In genomic region chr2:232368311-232368731, GRCh38 we compare ENCODE assay signal across 25 cellular contexts. TPM values are rescaled to one million over a fixed set of nuclear protein-coding genes. Genes with fewer than 3 reads are reported as not detected.
DNase-seq lines count a peak whose midpoint lies in the region; ATAC-seq, FAIRE-seq and TF ChIP-seq lines count a peak whose summit lies in the region.
"Had no signal": no experiment of that assay in that cellular context is flagged by ENCODE, and none has a peak within 500 bp of the region (broad histone marks: within the 10 kb centered on the region; RNA-seq: fewer than 3 reads in every experiment).

No MANE protein-coding gene starts in this region.

- TF ChIP-seq RAD21 in HepG2 (CRISPR knock-in tag; IDR thresholded peaks at IDR 0.05): no peak

- DNase-seq in HepG2 (ENCODE audit: low spot score) (no peak), right lobe of liver (no peak), RWPE2 (ENCODE audit: low spot score) (peak; percentile 47), glomerular visceral epithelial cell (ENCODE audit: extremely low spot score) (peak; percentile 53), HUDEP-2 (lab: John Stamatoyannopoulos, UW; ENCODE audit: unreplicated experiment in 76 of 76) (no peak), colonic mucosa (no peak)
- DNase-seq in activated CD8-positive, alpha-beta memory T cell treated with anti-CD3 and anti-CD28 coated beads, Interleukin-2, amount 50 U/mL, for 4 hours: no peak
- DNase-seq: activated CD4-positive, CD25-positive, alpha-beta regulatory T cell; activated CD8-positive, alpha-beta memory T cell treated with anti-CD3 and anti-CD28 coated beads for 24 hours; NCI-H187; NCI-H510A; retina; SHP77 treated with DMSO at 0.1 percent for 48 hours; stimulated activated CD4-positive, alpha-beta T cell treated with anti-CD3 and anti-CD28 coated beads, Interleukin-15, amount 100 ng/mL, for 24 hours; stimulated activated naive CD4-positive, alpha-beta T cell treated with Interleukin-2 at 50 U/mL for 16 hours; trophoblast cell had no signal

- POLR2A ChIA-PET in HepG2 (lab: Yijun Ruan, JAX): no interaction called here

- no peaks in the 10 kb centered on the region for H3K79me2 ChIP-seq in HepG2 (ENCODE audit: insufficient read depth, low read length)

- TF ChIP-seq EP300 in HepG2 (IDR thresholded peaks at IDR 0.05; ENCODE audit: low read depth in 2 of 2, low read length in 2 of 2) (no peak), HepG2 (CRISPR knock-in tag; IDR thresholded peaks at IDR 0.05; ENCODE audit: borderline replicate concordance) (no peak)

- peaks cover 0 to 28% of the 10 kb centered on the region in 2 experiments; a peak in 3 of 5 replicates for H3K27me3 ChIP-seq in HepG2 (ENCODE audit: control insufficient read depth in 1 of 2, insufficient read depth in 2 of 2, low read length in 2 of 2)
- H3K27me3 ChIP-seq in right lobe of liver: no peaks in the 10 kb centered on the region
- H3K27me3 ChIP-seq in RWPE2 (ENCODE audit: insufficient read depth, poor library complexity, severe bottlenecking): no peaks in the 10 kb centered on the region
- H3K27me3 ChIP-seq in colonic mucosa: no peaks in the 10 kb centered on the region
- H3K27me3 ChIP-seq: breast epithelium had no signal

- no peaks in the 10 kb centered on the region; the same call in 1 of the 2 replicates for H4K20me1 ChIP-seq in HepG2 (ENCODE audit: insufficient read depth, low read length)

- H3K27ac ChIP-seq in HepG2 (ENCODE audit: extremely low read length, insufficient read depth, low read length) (no peak overlapping the region), right lobe of liver (no peak overlapping the region), RWPE2 (ENCODE audit: poor library complexity, severe bottlenecking) (no peak overlapping the region), colonic mucosa (no peak overlapping the region)
- H3K27ac ChIP-seq: breast epithelium had no signal

- TF ChIP-seq POLR2A in HepG2 (IDR thresholded peaks at IDR 0.05; ENCODE audit: insufficient read depth in 1 of 2, low read depth in 2 of 2, low read length in 2 of 2) (no peak), right lobe of liver (IDR thresholded peaks at IDR 0.05) (no peak)

- TF ChIP-seq CTCF in HepG2 (CRISPR knock-in tag; IDR thresholded peaks at IDR 0.05): no peak
- no peak for TF ChIP-seq CTCF in right lobe of liver (IDR thresholded peaks at IDR 0.05)
- no peak for TF ChIP-seq CTCF in RWPE2 (IDR thresholded peaks at IDR 0.05; ENCODE audit: poor library complexity, severe bottlenecking)
- no peak for TF ChIP-seq CTCF in colonic mucosa (IDR thresholded peaks at IDR 0.05)

- FAIRE-seq in HepG2 (lab: Jason Lieb, UNC): no peak

- BruUV-seq in HepG2 (replicated peaks; lab: Mats Ljungman, UMichigan): no TSS peak

- peak overlapping the region; percentile 34; the same call in 1 of the 2 replicates for H3K4me2 ChIP-seq in HepG2 (ENCODE audit: low read depth, low read length)

- H3K9ac ChIP-seq in HepG2 (ENCODE audit: insufficient read depth, low read depth, low read length) (no peak overlapping the region), colonic mucosa (ENCODE audit: low read depth in 2 of 2, low read length in 2 of 2) (no peak overlapping the region)

- peaks cover 43% of the 10 kb centered on the region for H3K4me1 ChIP-seq in HepG2 (ENCODE audit: insufficient read depth, low read length)
- H3K4me1 ChIP-seq in right lobe of liver: no peaks in the 10 kb centered on the region
- no peaks in the 10 kb centered on the region for H3K4me1 ChIP-seq in RWPE2 (ENCODE audit: insufficient read depth, poor library complexity, severe bottlenecking)
- H3K4me1 ChIP-seq in colonic mucosa: no peaks in the 10 kb centered on the region
- H3K4me1 ChIP-seq: breast epithelium had no signal

- H3K4me3 ChIP-seq in HepG2 (replicated peaks in 1 of 3; ENCODE audit: insufficient read depth in 1 of 3, low read depth in 2 of 3, low read length in 3 of 3): peak overlapping the region in 1 of 3 experiments; percentile 22; a peak in 1 of 6 replicates
- H3K4me3 ChIP-seq in right lobe of liver: no peak overlapping the region
- H3K4me3 ChIP-seq in RWPE2 (ENCODE audit: severe bottlenecking): no peak overlapping the region
- H3K4me3 ChIP-seq in colonic mucosa: no peak overlapping the region
- H3K4me3 ChIP-seq: breast epithelium had no signal

- CTCF ChIA-PET in HepG2 (lab: Yijun Ruan, JAX; ENCODE audit: low intra/inter-chr PET ratio, low total read pairs): no interaction called here

- WGBS in HepG2 (ENCODE audit: low lambda C conversion rate): 38% methylated on average over 8 of the region's 15 CpGs
- 94% methylated on average over 4 of the region's 15 CpGs for WGBS in right lobe of liver (ENCODE audit: insufficient coverage, low coverage, low lambda C conversion rate, missing lambda C conversion rate)

- ATAC-seq in HepG2: 0 out of 3 replicates have a peak, but pooled peaks have one; percentile 4
- no peak for ATAC-seq in right lobe of liver
- peak; percentile 53; the same call in 1 of the 3 replicates for ATAC-seq in RWPE2 (ENCODE audit: low read depth)
- ATAC-seq in HG03469 (IDR thresholded peaks at IDR 0.05; ENCODE audit: unreplicated experiment): no peak

- H3K9me3 ChIP-seq in HepG2 (ENCODE audit: low read length) (no peaks in the 10 kb centered on the region), right lobe of liver (no peaks in the 10 kb centered on the region), RWPE2 (ENCODE audit: severe bottlenecking) (no peaks in the 10 kb centered on the region), colonic mucosa (no peaks in the 10 kb centered on the region)
- H3K9me3 ChIP-seq: breast epithelium had no signal

- H2AFZ ChIP-seq in HepG2 (ENCODE audit: low read length): no peak overlapping the region

- intact Hi-C loops in HepG2 (cut with micrococcal nuclease; ENCODE audit: unreplicated experiment): no loop called here
- intact Hi-C loops in right lobe of liver (cut with DNase I): no loop called here
- intact Hi-C loops in colonic mucosa (cut with DNase I): loop anchor here (5.0 kb wide), 1 partner anchor 69 kb away; no protein-coding TSS in a partner anchor

- in situ Hi-C loops in HepG2 (cut with HindIII; ENCODE audit: extremely low pct_ligation_motif_present, low pct_unique_long_range_greater_than_20kb): no loop called here

- H3K36me3 ChIP-seq in HepG2 (replicated peaks in 1 of 2; ENCODE audit: control insufficient read depth in 1 of 2, insufficient read depth in 2 of 2, low read length in 2 of 2) (no peaks in the 10 kb centered on the region), right lobe of liver (no peaks in the 10 kb centered on the region), RWPE2 (ENCODE audit: low read depth) (no peaks in the 10 kb centered on the region), colonic mucosa (no peaks in the 10 kb centered on the region)
- H3K36me3 ChIP-seq: breast epithelium had no signal

RNA-seq across cellular contexts. Expression of gene ALPP, which starts 10.2 kb away (rescaled TPM):
- total RNA-seq in HepG2 (2016; rRNA removed; fragmentation: Illumina TruSeq; extraction: Trizol) (not detected in 2 replicates), right lobe of liver (not detected), colonic mucosa (under 1 TPM; 0.11 to 0.37 TPM)
- not detected in 2 replicates for total RNA-seq in HepG2 (2016; cell fraction: cytosol; rRNA removed; fragmentation: Illumina TruSeq; extraction: Trizol; ENCODE audit: low read depth)
- total RNA-seq in HepG2 (2016; cell fraction: insoluble cytoplasmic fraction; rRNA removed; fragmentation: Illumina TruSeq; extraction: Trizol): not detected in 2 replicates
- total RNA-seq in HepG2 (2016; cell fraction: membrane; rRNA removed; fragmentation: Illumina TruSeq; extraction: Trizol): not detected in 2 replicates
- total RNA-seq in HepG2 (2016; cell fraction: nucleus; rRNA removed; fragmentation: Illumina TruSeq; extraction: Trizol): not detected in 2 replicates
- polyA plus RNA-seq in HepG2 (2011; rRNA removed): not detected in 2 replicates
- not detected in 2 replicates for polyA plus RNA-seq in HepG2 (2011; cell fraction: cytosol; rRNA removed)
- polyA plus RNA-seq in HepG2 (2011; cell fraction: nucleus; rRNA removed): not detected in 2 replicates
- polyA plus RNA-seq in HepG2 (2012): not detected in 2 replicates
- not detected in 2 replicates for polyA plus RNA-seq in HepG2 (2016; cell fraction: cytosol; fragmentation: Illumina TruSeq; extraction: Trizol; ENCODE audit: low read depth)
- not detected in 2 replicates for polyA plus RNA-seq in HepG2 (2016; cell fraction: insoluble cytoplasmic fraction; fragmentation: Illumina TruSeq; extraction: Trizol; ENCODE audit: low read depth)
- not detected in 2 replicates for polyA plus RNA-seq in HepG2 (2016; cell fraction: membrane; fragmentation: Illumina TruSeq; extraction: Trizol; ENCODE audit: low read depth)
- polyA plus RNA-seq in HepG2 (2016; cell fraction: nucleus; fragmentation: Illumina TruSeq; extraction: Trizol; ENCODE audit: insufficient read depth, low read depth): not detected in 2 replicates
- polyA minus RNA-seq in HepG2 (2011; rRNA and poly(A)+ RNA removed; ENCODE audit: low replicate concordance): 1.1 TPM in 1 of 2 replicates, not detected in the other
- polyA minus RNA-seq in HepG2 (2011; cell fraction: cytosol; rRNA and poly(A)+ RNA removed): not detected in 2 replicates
- not detected in 2 replicates for polyA minus RNA-seq in HepG2 (2011; cell fraction: nucleus; rRNA and poly(A)+ RNA removed)
- total RNA-seq: A673; activated naive CD8-positive, alpha-beta T cell treated with anti-CD3 and anti-CD28 coated beads, Interleukin-2, amount 10 ng/mL, durations not matched to agents 7 days and 5 days; activated T-helper 1 cell treated with anti-CD3 and anti-CD28 coated beads, Interleukin-12 subunit alpha, Interleukin-12 subunit beta, Interleukin-2, Interleukin-4 antibody, amounts not matched to agents 30 ng/mL and 10 ng/mL and 1 ng/mL, durations not matched to agents 14 hours and 24 hours and 36 hours; breast epithelium; CD8-positive, alpha-beta memory T cell; kidney epithelial cell; mononuclear cell; T-helper 2 cell treated with Interferon-gamma antibody and Interleukin-4, amounts not matched to agents 100 ng/mL and 5 ng/mL, for 36 hours had no signal
- polyA plus RNA-seq: CD8-positive, alpha-beta memory T cell had no signal

RNA-seq across cellular contexts. Expression of gene ALPG, which starts 38.3 kb away (rescaled TPM):
- total RNA-seq in HepG2 (2016; rRNA removed; fragmentation: Illumina TruSeq; extraction: Trizol): not detected in 2 replicates
- not detected in 2 replicates for total RNA-seq in HepG2 (2016; cell fraction: cytosol; rRNA removed; fragmentation: Illumina TruSeq; extraction: Trizol; ENCODE audit: low read depth)
- not detected in 2 replicates for total RNA-seq in HepG2 (2016; cell fraction: insoluble cytoplasmic fraction; rRNA removed; fragmentation: Illumina TruSeq; extraction: Trizol)
- total RNA-seq in HepG2 (2016; cell fraction: membrane; rRNA removed; fragmentation: Illumina TruSeq; extraction: Trizol): not detected in 2 replicates
- not detected in 2 replicates for total RNA-seq in HepG2 (2016; cell fraction: nucleus; rRNA removed; fragmentation: Illumina TruSeq; extraction: Trizol)
- not detected in 2 replicates for polyA plus RNA-seq in HepG2 (2011; rRNA removed)
- polyA plus RNA-seq in HepG2 (2011; cell fraction: cytosol; rRNA removed): not detected in 2 replicates
- polyA plus RNA-seq in HepG2 (2011; cell fraction: nucleus; rRNA removed): not detected in 2 replicates
- not detected in 2 replicates for polyA plus RNA-seq in HepG2 (2012)
- not detected in 2 replicates for polyA plus RNA-seq in HepG2 (2016; cell fraction: cytosol; fragmentation: Illumina TruSeq; extraction: Trizol; ENCODE audit: low read depth)
- not detected in 2 replicates for polyA plus RNA-seq in HepG2 (2016; cell fraction: insoluble cytoplasmic fraction; fragmentation: Illumina TruSeq; extraction: Trizol; ENCODE audit: low read depth)
- polyA plus RNA-seq in HepG2 (2016; cell fraction: membrane; fragmentation: Illumina TruSeq; extraction: Trizol; ENCODE audit: low read depth): not detected in 2 replicates
- polyA plus RNA-seq in HepG2 (2016; cell fraction: nucleus; fragmentation: Illumina TruSeq; extraction: Trizol; ENCODE audit: insufficient read depth, low read depth): not detected in 2 replicates
- polyA minus RNA-seq in HepG2 (2011; rRNA and poly(A)+ RNA removed; ENCODE audit: low replicate concordance): 0.12 TPM in 1 of 2 replicates, not detected in the other
- not detected in 2 replicates for polyA minus RNA-seq in HepG2 (2011; cell fraction: cytosol; rRNA and poly(A)+ RNA removed)
- not detected in 2 replicates for polyA minus RNA-seq in HepG2 (2011; cell fraction: nucleus; rRNA and poly(A)+ RNA removed)
- not detected for total RNA-seq in right lobe of liver
- 1 to 10 TPM; 1.7 to 3.3 TPM for total RNA-seq in colonic mucosa
- total RNA-seq: A673; activated naive CD8-positive, alpha-beta T cell treated with anti-CD3 and anti-CD28 coated beads, Interleukin-2, amount 10 ng/mL, durations not matched to agents 7 days and 5 days; activated T-helper 1 cell treated with anti-CD3 and anti-CD28 coated beads, Interleukin-12 subunit alpha, Interleukin-12 subunit beta, Interleukin-2, Interleukin-4 antibody, amounts not matched to agents 30 ng/mL and 10 ng/mL and 1 ng/mL, durations not matched to agents 14 hours and 24 hours and 36 hours; breast epithelium; CD8-positive, alpha-beta memory T cell; kidney epithelial cell; mononuclear cell; T-helper 2 cell treated with Interferon-gamma antibody and Interleukin-4, amounts not matched to agents 100 ng/mL and 5 ng/mL, for 36 hours had no signal
- polyA plus RNA-seq: CD8-positive, alpha-beta memory T cell had no signal

Comparison
In these comparisons a context has a peak if more than half of its experiments do, and no peak if none do; other contexts are left out.
1. ATAC-seq: peak in HepG2 (single experiment) and RWPE2 (single experiment); none in right lobe of liver (0 of 4) and HG03469 (single experiment).
2. DNase-seq: peak in RWPE2 (single experiment) and glomerular visceral epithelial cell (single experiment); none in HepG2 (single experiment), right lobe of liver (0 of 3), HUDEP-2 (0 of 76), activated CD8-positive, alpha-beta memory T cell treated with anti-CD3 and anti-CD28 coated beads, Interleukin-2, amount 50 U/mL, for 4 hours (single experiment) and colonic mucosa (single experiment).